In genomic region chr20:35088231-35088794, GRCh38 we compare ENCODE assay signal across 11 cellular contexts. TPM values are rescaled to one million over a fixed set of nuclear protein-coding genes. Genes with fewer than 3 reads are reported as not detected.
A peak's percentile ranks its signal among the peaks of the same experiment; 100 is the strongest.
DNase-seq lines count a peak whose midpoint lies in the region; ATAC-seq and TF ChIP-seq lines count a peak whose summit lies in the region.
"Had no signal": no experiment of that assay in that cellular context is flagged by ENCODE, and none has a peak within 500 bp of the region (broad histone marks: within the 10 kb centered on the region; RNA-seq: fewer than 3 reads in every experiment).

No MANE protein-coding gene starts in this region.

- peaks cover 8% of the 10 kb centered on the region; the same call in 1 of the 2 replicates for H3K36me3 ChIP-seq in PC-9 (ENCODE audit: low read depth)
- H3K36me3 ChIP-seq: uterus had no signal

- H3K9me3 Mint-ChIP-seq in activated CD8-positive, alpha-beta T cell treated with anti-CD3 and anti-CD28 coated beads for 36 hours: no peaks in the 10 kb centered on the region
- no peaks in the 10 kb centered on the region for H3K9me3 Mint-ChIP-seq in activated CD8-positive, alpha-beta T cell treated with anti-CD3 and anti-CD28 coated beads, Interleukin-2, amount 10 ng/mL, durations not matched to agents 7 days and 5 days (ENCODE audit: insufficient read depth)
- no peaks in the 10 kb centered on the region for H3K9me3 Mint-ChIP-seq in central memory CD8-positive, alpha-beta T cell
- H3K9me3 Mint-ChIP-seq in osteocyte (ENCODE audit: unreplicated experiment): no peaks in the 10 kb centered on the region

- POLR2A ChIA-PET in activated CD8-positive, alpha-beta T cell treated with anti-CD3 and anti-CD28 coated beads for 36 hours (lab: Charles Lee): interaction anchor here (1.2 kb wide), 1 partner anchor 34 kb away, joined by 3 read pairs; no protein-coding TSS in a partner anchor
- POLR2A ChIA-PET in activated CD8-positive, alpha-beta T cell treated with anti-CD3 and anti-CD28 coated beads, Interleukin-2, amount 10 ng/mL, durations not matched to agents 7 days and 5 days (lab: Charles Lee): no interaction called here
- POLR2A ChIA-PET in PC-9 (lab: Charles Lee; ENCODE audit: unreplicated experiment): interaction anchor here (0.6 kb wide), 1 partner anchor 26 kb away, joined by 3 read pairs; no protein-coding TSS in a partner anchor

- CTCF ChIA-PET in activated CD8-positive, alpha-beta T cell treated with anti-CD3 and anti-CD28 coated beads for 36 hours (lab: Charles Lee): interaction anchor here (0.6 to 1.6 kb wide), 2 partner anchors 8 to 32 kb away, joined by 3 to 6 read pairs; no protein-coding TSS in a partner anchor
- CTCF ChIA-PET in activated CD8-positive, alpha-beta T cell treated with anti-CD3 and anti-CD28 coated beads, Interleukin-2, amount 10 ng/mL, durations not matched to agents 7 days and 5 days (lab: Charles Lee): interaction anchor here (1.1 to 1.6 kb wide), 2 partner anchors 11 to 180 kb away, joined by 3 read pairs; no protein-coding TSS in a partner anchor
- CTCF ChIA-PET in PC-9 (lab: Charles Lee): no interaction called here

- no peak overlapping the region for H3K27ac ChIP-seq in PC-9
- H3K27ac ChIP-seq: KMS-11, uterus had no signal

- no peaks in the 10 kb centered on the region for H3K27me3 ChIP-seq in PC-9 (ENCODE audit: insufficient read depth, low read depth)
- H3K27me3 ChIP-seq: uterus had no signal

- no peak overlapping the region for H2AFZ ChIP-seq in PC-9

- H3K4me1 Mint-ChIP-seq in activated CD8-positive, alpha-beta T cell treated with anti-CD3 and anti-CD28 coated beads for 36 hours (ENCODE audit: low read depth): peaks cover 50% of the 10 kb centered on the region
- H3K4me1 Mint-ChIP-seq in activated CD8-positive, alpha-beta T cell treated with anti-CD3 and anti-CD28 coated beads, Interleukin-2, amount 10 ng/mL, durations not matched to agents 7 days and 5 days (ENCODE audit: low read depth): peaks cover 55% of the 10 kb centered on the region
- peaks cover 54% of the 10 kb centered on the region for H3K4me1 Mint-ChIP-seq in central memory CD8-positive, alpha-beta T cell
- peaks cover 39% of the 10 kb centered on the region for H3K4me1 Mint-ChIP-seq in osteocyte (ENCODE audit: unreplicated experiment)

- ATAC-seq in activated CD8-positive, alpha-beta T cell treated with anti-CD3 and anti-CD28 coated beads for 36 hours: no peak
- no peak for ATAC-seq in activated CD8-positive, alpha-beta T cell treated with anti-CD3 and anti-CD28 coated beads, Interleukin-2, amount 10 ng/mL, durations not matched to agents 7 days and 5 days
- ATAC-seq in central memory CD8-positive, alpha-beta T cell (replicated peaks; ENCODE audit: extremely low read depth, poor library complexity, severe bottlenecking): no peak

- no peak for DNase-seq in activated CD8-positive, alpha-beta T cell treated with anti-CD3 and anti-CD28 coated beads for 36 hours
- DNase-seq in activated CD8-positive, alpha-beta T cell treated with anti-CD3 and anti-CD28 coated beads, Interleukin-2, amount 10 ng/mL, durations not matched to agents 7 days and 5 days: no peak
- DNase-seq in NCI-H69 (lab: John Stamatoyannopoulos, UW): peak; percentile 15
- DNase-seq in central memory CD8-positive, alpha-beta T cell (ENCODE audit: low spot score in 2 of 2): no peak
- DNase-seq in osteocyte (ENCODE audit: extremely low spot score, unreplicated experiment): no peak
- DNase-seq in kidney glomerular epithelial cell (lab: John Stamatoyannopoulos, UW): no peak
- no peak for DNase-seq in SW 1271 (lab: John Stamatoyannopoulos, UW)
- DNase-seq in PC-9: no peak
- DNase-seq: NCI-H2081 treated with DMSO at 0.1 percent for 48 hours, uterus had no signal

- H3K4me3 ChIP-seq in PC-9: no peak overlapping the region
- H3K4me3 ChIP-seq: uterus had no signal

- TF ChIP-seq CTCF in activated CD8-positive, alpha-beta T cell treated with anti-CD3 and anti-CD28 coated beads for 36 hours (IDR thresholded peaks at IDR 0.05): no peak
- no peak for TF ChIP-seq CTCF in osteocyte (IDR thresholded peaks at IDR 0.05)
- no peak for TF ChIP-seq CTCF in PC-9 (conservative IDR thresholded peaks at IDR 0.05)

- no peaks in the 10 kb centered on the region for H3K27me3 Mint-ChIP-seq in activated CD8-positive, alpha-beta T cell treated with anti-CD3 and anti-CD28 coated beads for 36 hours
- H3K27me3 Mint-ChIP-seq in activated CD8-positive, alpha-beta T cell treated with anti-CD3 and anti-CD28 coated beads, Interleukin-2, amount 10 ng/mL, durations not matched to agents 7 days and 5 days (ENCODE audit: low read depth): no peaks in the 10 kb centered on the region
- H3K27me3 Mint-ChIP-seq in central memory CD8-positive, alpha-beta T cell: no peaks in the 10 kb centered on the region
- no peaks in the 10 kb centered on the region for H3K27me3 Mint-ChIP-seq in osteocyte (ENCODE audit: unreplicated experiment)

- peaks cover 21% of the 10 kb centered on the region for H3K4me1 ChIP-seq in PC-9 (replicated peaks; ENCODE audit: insufficient read depth)

- peak overlapping the region; percentile 0 for H3K27ac Mint-ChIP-seq in activated CD8-positive, alpha-beta T cell treated with anti-CD3 and anti-CD28 coated beads for 36 hours
- H3K27ac Mint-ChIP-seq in activated CD8-positive, alpha-beta T cell treated with anti-CD3 and anti-CD28 coated beads, Interleukin-2, amount 10 ng/mL, durations not matched to agents 7 days and 5 days: no peak overlapping the region
- peak overlapping the region; percentile 17 for H3K27ac Mint-ChIP-seq in central memory CD8-positive, alpha-beta T cell (ENCODE audit: low read depth)
- H3K27ac Mint-ChIP-seq in osteocyte (ENCODE audit: unreplicated experiment): peak overlapping the region; percentile 73

- no peaks in the 10 kb centered on the region for H3K9me2 ChIP-seq in PC-9 (ENCODE audit: insufficient read depth)

- BruUV-seq in PC-9 (replicated peaks; lab: Mats Ljungman, UMichigan): no TSS peak

- H3K9me3 ChIP-seq in PC-9 (ENCODE audit: insufficient read depth, low read depth): no peaks in the 10 kb centered on the region
- H3K9me3 ChIP-seq: uterus had no signal

- H4K20me1 ChIP-seq in PC-9 (ENCODE audit: insufficient read depth): peaks cover 35% of the 10 kb centered on the region

- H3K4me3 Mint-ChIP-seq in activated CD8-positive, alpha-beta T cell treated with anti-CD3 and anti-CD28 coated beads for 36 hours: no peak overlapping the region
- no peak overlapping the region for H3K4me3 Mint-ChIP-seq in activated CD8-positive, alpha-beta T cell treated with anti-CD3 and anti-CD28 coated beads, Interleukin-2, amount 10 ng/mL, durations not matched to agents 7 days and 5 days
- H3K4me3 Mint-ChIP-seq in central memory CD8-positive, alpha-beta T cell: no peak overlapping the region
- no peak overlapping the region for H3K4me3 Mint-ChIP-seq in osteocyte (ENCODE audit: unreplicated experiment)

- H3K36me3 Mint-ChIP-seq in activated CD8-positive, alpha-beta T cell treated with anti-CD3 and anti-CD28 coated beads for 36 hours (ENCODE audit: low read depth): peaks cover 23% of the 10 kb centered on the region
- peaks cover 32% of the 10 kb centered on the region for H3K36me3 Mint-ChIP-seq in activated CD8-positive, alpha-beta T cell treated with anti-CD3 and anti-CD28 coated beads, Interleukin-2, amount 10 ng/mL, durations not matched to agents 7 days and 5 days (ENCODE audit: low read depth)
- H3K36me3 Mint-ChIP-seq in central memory CD8-positive, alpha-beta T cell (ENCODE audit: insufficient read depth): peaks cover 30% of the 10 kb centered on the region
- peaks cover 3% of the 10 kb centered on the region for H3K36me3 Mint-ChIP-seq in osteocyte (ENCODE audit: unreplicated experiment)

- intact Hi-C loops in activated CD8-positive, alpha-beta T cell treated with anti-CD3 and anti-CD28 coated beads for 36 hours (cut with micrococcal nuclease): no loop called here
- intact Hi-C loops in PC-9 (cut with micrococcal nuclease; ENCODE audit: unreplicated experiment): no loop called here

- H3F3A ChIP-seq in PC-9 (ENCODE audit: insufficient read depth, low read depth): peaks cover 15% of the 10 kb centered on the region

- peaks cover 81% of the 10 kb centered on the region for H3K79me2 ChIP-seq in PC-9 (ENCODE audit: low read depth)

- H3K4me2 ChIP-seq in PC-9: no peak overlapping the region
- H3K4me2 ChIP-seq: KMS-11 had no signal

RNA-seq across cellular contexts. Expression of gene TRPC4AP, which starts 4.3 kb away (rescaled TPM):
- 10 to 100 TPM; 34.2 to 38.2 TPM for total RNA-seq in activated CD8-positive, alpha-beta T cell treated with anti-CD3 and anti-CD28 coated beads for 36 hours
- total RNA-seq in activated CD8-positive, alpha-beta T cell treated with anti-CD3 and anti-CD28 coated beads, Interleukin-2, amount 10 ng/mL, durations not matched to agents 7 days and 5 days: 10 to 100 TPM; 43.2 to 44.6 TPM
- 83.0 TPM in 2 replicates for total RNA-seq in osteocyte
- total RNA-seq in PC-9 (2021): 51.0 and 51.9 TPM in 2 replicates

RNA-seq across cellular contexts. Expression of gene EDEM2, which starts 58.8 kb away (rescaled TPM):
- total RNA-seq in activated CD8-positive, alpha-beta T cell treated with anti-CD3 and anti-CD28 coated beads for 36 hours: 10 to 100 TPM; 14.4 to 16.0 TPM
- 10 to 100 TPM; 19.5 to 19.6 TPM for total RNA-seq in activated CD8-positive, alpha-beta T cell treated with anti-CD3 and anti-CD28 coated beads, Interleukin-2, amount 10 ng/mL, durations not matched to agents 7 days and 5 days
- 16.8 and 17.5 TPM in 2 replicates for total RNA-seq in osteocyte
- total RNA-seq in PC-9 (2021): 28.6 and 34.9 TPM in 2 replicates
